8 cellular contexts compared by ENCODE assay signal in the genomic region with DNA sequence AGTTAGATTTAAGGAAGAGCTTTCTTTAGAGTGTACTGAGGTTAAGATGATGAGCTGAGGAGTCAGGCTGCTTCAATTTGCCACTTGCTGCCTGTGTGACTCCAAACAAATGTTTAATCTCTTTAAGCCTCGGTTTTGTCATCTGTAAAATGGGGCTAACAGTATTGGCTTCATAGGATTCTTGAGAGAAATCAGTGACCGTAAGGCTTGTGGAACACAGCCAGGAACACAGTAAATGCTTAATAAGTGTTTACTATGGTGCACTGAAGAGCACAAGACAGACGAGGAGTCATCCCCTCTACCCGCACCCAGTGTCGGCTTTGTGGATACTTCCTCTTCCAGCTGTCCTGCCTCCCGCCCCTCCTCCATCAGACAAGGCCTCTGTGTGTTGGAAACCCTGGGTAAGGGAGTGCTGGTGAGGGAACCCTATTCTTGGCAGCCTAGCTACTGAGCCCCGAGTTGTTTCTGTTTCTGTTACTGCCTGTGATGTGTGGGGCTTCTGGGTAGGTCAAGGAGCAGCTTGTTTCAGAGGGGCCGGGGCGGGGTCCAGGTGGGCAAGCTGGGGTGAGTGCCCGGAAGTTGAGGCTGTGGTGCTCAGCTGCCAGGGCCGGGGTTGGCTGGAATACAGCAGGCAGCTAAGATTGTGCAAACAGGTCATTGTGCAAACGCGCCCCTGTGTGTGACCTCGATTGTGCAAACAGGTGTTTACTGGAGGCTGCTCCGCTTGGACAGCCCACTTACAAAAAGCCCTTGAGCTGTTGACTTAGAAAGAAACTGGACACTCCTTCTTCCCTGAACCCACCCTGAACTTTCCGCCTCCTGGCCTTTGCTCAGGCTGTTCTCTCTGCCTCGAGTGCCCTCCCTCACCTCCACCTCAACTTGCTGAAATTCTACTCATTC. TPM values are rescaled to one million over a fixed set of nuclear protein-coding genes. Genes with fewer than 3 reads are reported as not detected.
A peak's percentile ranks its signal among the peaks of the same experiment; 100 is the strongest.
DNase-seq lines count a peak whose midpoint lies in the region; ATAC-seq and TF ChIP-seq lines count a peak whose summit lies in the region.

No MANE protein-coding gene starts in this region.

- H3K9me3 ChIP-seq in RWPE2 (ENCODE audit: severe bottlenecking) (no peaks in the 10 kb centered on the region), heart left ventricle (no peaks in the 10 kb centered on the region)

- H3K4me3 ChIP-seq in RWPE2 (ENCODE audit: severe bottlenecking) (no peak overlapping the region), heart left ventricle (peak overlapping the region in 1 of 12 donors; percentile 7)

- TF ChIP-seq CTCF in RWPE2 (IDR thresholded peaks at IDR 0.05; ENCODE audit: poor library complexity, severe bottlenecking) (no peak), heart left ventricle (IDR thresholded peaks at IDR 0.05) (no peak)

- H3K4me1 ChIP-seq in RWPE2 (ENCODE audit: insufficient read depth, poor library complexity, severe bottlenecking): peaks cover 4% of the 10 kb centered on the region
- H3K4me1 ChIP-seq in heart left ventricle: peaks cover 0 to 40% (median under 1%) of the 10 kb centered on the region in 12 donors

- peak; percentile 74 for DNase-seq in HuH-7.5 (ENCODE audit: low spot score)
- DNase-seq in RWPE2 (ENCODE audit: low spot score): no peak
- DNase-seq in heart left ventricle: peak in 4 of 5 donors; percentile 30 to 63 (median 56)
- peak; percentile 97 for DNase-seq in renal cortical epithelial cell (ENCODE audit: low read depth)
- no peak for DNase-seq in NCI-H2171 treated with DMSO at 0.1 percent for 48 hours (lab: John Stamatoyannopoulos, UW)
- no peak for DNase-seq in activated effector memory CD4-positive, alpha-beta T cell treated with Interleukin-2 at 50 U/mL for 16 hours

- ATAC-seq in RWPE2 (ENCODE audit: low read depth): peak; percentile 81
- peak; percentile 39 to 84 (median 69) for ATAC-seq in heart left ventricle
- ATAC-seq in HG03097 (IDR thresholded peaks at IDR 0.05; ENCODE audit: low FRiP score, unreplicated experiment): no peak
- no peak for ATAC-seq in GM21390 (IDR thresholded peaks at IDR 0.05; ENCODE audit: unreplicated experiment)

- H3K27ac ChIP-seq in RWPE2 (ENCODE audit: poor library complexity, severe bottlenecking) (peak overlapping the region; percentile 25), heart left ventricle (peak overlapping the region in 3 of 12 donors; percentile 21 to 85 (median 28))

- H3K36me3 ChIP-seq in RWPE2 (ENCODE audit: low read depth): no peaks in the 10 kb centered on the region
- no peaks in the 10 kb centered on the region for H3K36me3 ChIP-seq in heart left ventricle

- H3K27me3 ChIP-seq in RWPE2 (ENCODE audit: insufficient read depth, poor library complexity, severe bottlenecking): no peaks in the 10 kb centered on the region
- peaks cover 0 to 8% (median 0%) of the 10 kb centered on the region in 9 donors for H3K27me3 ChIP-seq in heart left ventricle

- no peak for TF ChIP-seq POLR2A in heart left ventricle (IDR thresholded peaks at IDR 0.05)

- WGBS in heart left ventricle, 4 donors: 71 to 79% (median 76%) methylated on average over 17 of the region's 17 CpGs

- intact Hi-C loops in heart left ventricle (cut with DNase I): no loop called here

RNA-seq across cellular contexts. Expression of a gene that starts 4.0 kb away (rescaled TPM):
- total RNA-seq in heart left ventricle (10 to 100 TPM in 2 of 9 donors, 1 to 10 TPM in 7; 1.5 to 22.7 (median 4.5) TPM), renal cortical epithelial cell (0.15 TPM in 1 of 2 replicates, not detected in the other)
- polyA plus RNA-seq in heart left ventricle: 1 to 10 TPM; 2.9 to 4.1 TPM

RNA-seq across cellular contexts. Expression of a gene that starts 22.5 kb away (rescaled TPM):
- total RNA-seq in heart left ventricle: 100 to 1,000 TPM in 5 of 9 donors, 10 to 100 TPM in 4; 83.5 to 137 (median 108) TPM
- polyA plus RNA-seq in heart left ventricle: 100 to 1,000 TPM; 130 to 396 TPM
- 47.7 and 98.5 TPM in 2 replicates for total RNA-seq in renal cortical epithelial cell

RNA-seq across cellular contexts. Expression of a gene that starts 36.4 kb away (rescaled TPM):
- total RNA-seq in heart left ventricle: 10 to 100 TPM in 1 of 9 donors, 1 to 10 TPM in 8; 5.1 to 10.3 (median 6.0) TPM
- polyA plus RNA-seq in heart left ventricle: 10 to 100 TPM in 1 of 2 donors, 1 to 10 TPM in 1; 3.8 to 11.5 TPM
- total RNA-seq in renal cortical epithelial cell: 14.2 and 21.2 TPM in 2 replicates

Comparison
In these comparisons a context has a peak if more than half of its experiments do, and no peak if none do; other contexts are left out.
1. DNase-seq: peak in HuH-7.5 (single experiment), heart left ventricle (4 of 5) and renal cortical epithelial cell (single experiment); none in RWPE2 (single experiment), NCI-H2171 treated with DMSO at 0.1 percent for 48 hours (single experiment) and activated effector memory CD4-positive, alpha-beta T cell treated with Interleukin-2 at 50 U/mL for 16 hours (single experiment).
2. ATAC-seq: peak in RWPE2 (single experiment) and heart left ventricle (4 of 4); none in HG03097 (single experiment) and GM21390 (single experiment).